In genomic region chr4:88526221-88526815, GRCh38 we compare ENCODE assay signal across 9 cellular contexts.
DNase-seq lines count a peak whose midpoint lies in the region; ATAC-seq and TF ChIP-seq lines count a peak whose summit lies in the region.
"Had no signal": no experiment of that assay in that cellular context is flagged by ENCODE, and none has a peak within 500 bp of the region (broad histone marks: within the 10 kb centered on the region; RNA-seq: fewer than 3 reads in every experiment).

No MANE protein-coding gene starts in this region.

- H3K9ac ChIP-seq in KMS-11 = no peak overlapping the region

- DNase-seq in EH (ENCODE audit: low read depth) (peak; percentile 41), amniotic epithelial cell (ENCODE audit: low read depth) (peak; percentile 4), medulla oblongata (ENCODE audit: extremely low spot score) (peak; percentile 50), islet precursor cell (no peak)
- no peak for DNase-seq in stimulated activated CD4-positive, alpha-beta T cell treated with anti-CD3 and anti-CD28 coated beads, Interleukin-4, amount 100 ng/mL, for 4 hours
- DNase-seq in stimulated activated naive CD4-positive, alpha-beta T cell treated with Interleukin-2 at 50 U/mL for 16 hours (lab: John Stamatoyannopoulos, UW) = no peak
- DNase-seq: left ventricle myocardium superior had no signal

- H3K4me2 ChIP-seq in KMS-11 = no peak overlapping the region; the same call in 1 of the 2 replicates

- no peak overlapping the region for H2AFZ ChIP-seq in KMS-11 (ENCODE audit: low read depth)

- no peak for ATAC-seq in GM19455 (IDR thresholded peaks at IDR 0.05; ENCODE audit: unreplicated experiment)
- ATAC-seq: left ventricle myocardium superior had no signal

- no peaks in the 10 kb centered on the region; the same call in 1 of the 2 replicates for H4K20me1 ChIP-seq in KMS-11 (ENCODE audit: insufficient read depth)

- peaks cover 21% of the 10 kb centered on the region for H3K79me2 ChIP-seq in KMS-11 (ENCODE audit: insufficient read depth, low read depth)

- TF ChIP-seq CTCF in KMS-11 (conservative IDR thresholded peaks at IDR 0.05; ENCODE audit: low read depth, low read length) = peak; percentile 56

- H3K27ac ChIP-seq in KMS-11 = no peak overlapping the region

- 0 out of 2 replicates have a peak, but pooled peaks cover 2% of the 10 kb centered on the region for H3K36me3 ChIP-seq in KMS-11 (ENCODE audit: insufficient read depth)

- H3K4me1 ChIP-seq in KMS-11 (ENCODE audit: low read depth, poor library complexity, severe bottlenecking) = peaks cover 38% of the 10 kb centered on the region

- no peaks in the 10 kb centered on the region for H3K27me3 ChIP-seq in KMS-11 (ENCODE audit: insufficient read depth, low read depth)

- no peak overlapping the region for H3K4me3 ChIP-seq in KMS-11 (IDR thresholded peaks at IDR 0.05; ENCODE audit: insufficient read depth, low read depth, low read length)

Comparison
In these comparisons a context has a peak if more than half of its experiments do, and no peak if none do; other contexts are left out.
1. DNase-seq: peak in EH (single experiment), amniotic epithelial cell (single experiment) and medulla oblongata (single experiment); none in stimulated activated CD4-positive, alpha-beta T cell treated with anti-CD3 and anti-CD28 coated beads, Interleukin-4, amount 100 ng/mL, for 4 hours (0 of 2), stimulated activated naive CD4-positive, alpha-beta T cell treated with Interleukin-2 at 50 U/mL for 16 hours (single experiment) and islet precursor cell (single experiment).